10 cellular contexts compared by ENCODE assay signal in the genomic region with DNA sequence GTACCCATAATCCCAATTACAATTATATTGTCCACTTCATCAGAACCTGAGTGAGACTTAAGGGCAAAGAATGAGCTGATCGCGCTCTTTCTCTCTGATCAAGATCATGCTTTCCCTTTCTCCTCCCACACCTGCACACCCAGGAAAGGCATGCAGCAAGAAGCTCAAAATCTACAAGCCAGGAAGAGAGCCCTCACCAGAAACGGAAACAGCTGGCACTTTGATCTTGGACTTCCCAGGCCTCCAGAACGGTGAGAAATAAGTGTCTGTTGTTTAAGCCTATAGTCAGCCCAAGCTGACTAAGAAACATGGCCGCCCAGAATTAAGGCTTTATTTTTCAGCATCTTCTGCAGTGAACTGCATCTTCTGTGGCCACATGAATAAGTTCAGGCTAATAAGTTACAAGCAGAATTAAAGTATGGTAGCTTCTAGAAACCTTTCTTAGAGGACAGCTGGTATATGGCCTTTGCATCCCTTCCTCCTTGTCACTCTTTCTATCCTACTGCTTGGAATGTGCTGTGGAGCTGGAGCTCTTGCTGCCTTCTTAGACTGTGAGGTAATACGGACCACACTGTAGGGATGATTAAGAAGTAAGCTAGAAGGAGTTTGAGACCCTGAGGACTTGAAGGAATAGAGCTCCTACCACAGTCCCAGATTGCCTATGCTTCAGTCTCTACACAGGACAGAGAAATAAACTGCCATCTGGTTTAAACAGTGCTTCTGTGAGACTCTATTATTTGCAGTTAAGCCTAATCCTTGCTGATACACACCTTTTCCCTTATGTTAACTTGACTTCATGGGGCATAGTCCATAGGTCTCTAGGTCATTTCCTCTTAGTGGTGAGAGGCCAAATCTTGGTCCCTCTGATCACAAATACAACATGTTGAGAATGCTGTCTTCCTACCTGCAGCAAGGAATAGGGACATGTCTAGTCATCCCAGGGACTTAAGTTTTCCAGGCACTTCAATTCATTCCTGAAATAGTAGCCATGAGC. TPM values are rescaled to one million over a fixed set of nuclear protein-coding genes. Genes with fewer than 3 reads are reported as not detected.
A peak's percentile ranks its signal among the peaks of the same experiment; 100 is the strongest.
DNase-seq lines count a peak whose midpoint lies in the region; ATAC-seq and TF ChIP-seq lines count a peak whose summit lies in the region.
"Had no signal": no experiment of that assay in that cellular context is flagged by ENCODE, and none has a peak within 500 bp of the region (broad histone marks: within the 10 kb centered on the region; RNA-seq: fewer than 3 reads in every experiment).

No MANE protein-coding gene starts in this region.

- H3K4me1 Mint-ChIP-seq in activated T-cell treated with anti-CD3 and anti-CD28 coated beads, Interleukin-2, amount 50 U/mL, for 24 hours (ENCODE audit: low read depth): peaks cover 74% of the 10 kb centered on the region
- peaks cover 23% of the 10 kb centered on the region for H3K4me1 Mint-ChIP-seq in activated CD4-positive, alpha-beta T cell treated with anti-CD3 and anti-CD28 coated beads, Interleukin-2, amount 10 ng/mL, durations not matched to agents 24 days and 14 days
- peaks cover 10 to 11% of the 10 kb centered on the region in 2 donors for H3K4me1 Mint-ChIP-seq in effector memory CD8-positive, alpha-beta T cell (ENCODE audit: low read depth in 2 of 2)
- H3K4me1 Mint-ChIP-seq in mesothelial cell of epicardium: peaks cover 12% of the 10 kb centered on the region

- peak overlapping the region; percentile 75 for H3K27ac Mint-ChIP-seq in activated T-cell treated with anti-CD3 and anti-CD28 coated beads, Interleukin-2, amount 50 U/mL, for 24 hours
- H3K27ac Mint-ChIP-seq in activated CD4-positive, alpha-beta T cell treated with anti-CD3 and anti-CD28 coated beads, Interleukin-2, amount 10 ng/mL, durations not matched to agents 24 days and 14 days: no peak overlapping the region
- peak overlapping the region in 1 of 2 donors; percentile 17 for H3K27ac Mint-ChIP-seq in effector memory CD8-positive, alpha-beta T cell
- no peak overlapping the region for H3K27ac Mint-ChIP-seq in mesothelial cell of epicardium

- H3K27me3 Mint-ChIP-seq in activated T-cell treated with anti-CD3 and anti-CD28 coated beads, Interleukin-2, amount 50 U/mL, for 24 hours: no peaks in the 10 kb centered on the region
- no peaks in the 10 kb centered on the region for H3K27me3 Mint-ChIP-seq in activated CD4-positive, alpha-beta T cell treated with anti-CD3 and anti-CD28 coated beads, Interleukin-2, amount 10 ng/mL, durations not matched to agents 24 days and 14 days
- no peaks in the 10 kb centered on the region for H3K27me3 Mint-ChIP-seq in effector memory CD8-positive, alpha-beta T cell
- peaks cover 40% of the 10 kb centered on the region for H3K27me3 Mint-ChIP-seq in mesothelial cell of epicardium (ENCODE audit: low read depth)

- peaks cover 7% of the 10 kb centered on the region for H3K9me3 Mint-ChIP-seq in activated T-cell treated with anti-CD3 and anti-CD28 coated beads, Interleukin-2, amount 50 U/mL, for 24 hours
- peaks cover 3% of the 10 kb centered on the region for H3K9me3 Mint-ChIP-seq in activated CD4-positive, alpha-beta T cell treated with anti-CD3 and anti-CD28 coated beads, Interleukin-2, amount 10 ng/mL, durations not matched to agents 24 days and 14 days
- no peaks in the 10 kb centered on the region for H3K9me3 Mint-ChIP-seq in effector memory CD8-positive, alpha-beta T cell
- peaks cover 6% of the 10 kb centered on the region for H3K9me3 Mint-ChIP-seq in mesothelial cell of epicardium

- ATAC-seq in effector memory CD8-positive, alpha-beta T cell (replicated peaks): peak; percentile 44
- no peak for ATAC-seq in GM21825 (IDR thresholded peaks at IDR 0.05; ENCODE audit: unreplicated experiment)

- intact Hi-C loops in activated CD4-positive, alpha-beta T cell treated with anti-CD3 and anti-CD28 coated beads, Interleukin-2, amount 10 ng/mL, durations not matched to agents 24 days and 14 days (cut with micrococcal nuclease): no loop called here

- no peaks in the 10 kb centered on the region for H3K36me3 Mint-ChIP-seq in activated T-cell treated with anti-CD3 and anti-CD28 coated beads, Interleukin-2, amount 50 U/mL, for 24 hours (ENCODE audit: low read depth)
- no peaks in the 10 kb centered on the region for H3K36me3 Mint-ChIP-seq in activated CD4-positive, alpha-beta T cell treated with anti-CD3 and anti-CD28 coated beads, Interleukin-2, amount 10 ng/mL, durations not matched to agents 24 days and 14 days (ENCODE audit: low read depth)
- H3K36me3 Mint-ChIP-seq in effector memory CD8-positive, alpha-beta T cell (ENCODE audit: insufficient read depth): peaks cover 3% of the 10 kb centered on the region
- no peaks in the 10 kb centered on the region for H3K36me3 Mint-ChIP-seq in mesothelial cell of epicardium

- DNase-seq in activated T-cell treated with anti-CD3 and anti-CD28 coated beads, Interleukin-2, amount 50 U/mL, for 24 hours: no peak
- no peak for DNase-seq in activated T-cell treated with anti-CD3 and anti-CD28 coated beads, Interleukin-2, amount 50 U/mL, for 1 hour
- DNase-seq in activated CD4-positive, alpha-beta T cell treated with anti-CD3 and anti-CD28 coated beads, Interleukin-2, amount 10 ng/mL, durations not matched to agents 24 days and 14 days: peak; percentile 81
- DNase-seq in effector memory CD8-positive, alpha-beta T cell: no peak
- peak in 5 of 6 experiments; percentile 23 to 63 (median 50) for DNase-seq in stimulated activated naive CD4-positive, alpha-beta T cell (lab: John Stamatoyannopoulos, UW)
- DNase-seq in NCI-H446 treated with DMSO at 0.1 percent for 48 hours (lab: John Stamatoyannopoulos, UW) (no peak), mesothelial cell of epicardium (ENCODE audit: low spot score in 2 of 2, unreplicated experiment in 2 of 2) (no peak)
- DNase-seq: NCI-H2081 had no signal

- TF ChIP-seq CTCF in mesothelial cell of epicardium (IDR thresholded peaks at IDR 0.05; ENCODE audit: unreplicated experiment): no peak

- H3K4me3 Mint-ChIP-seq in activated T-cell treated with anti-CD3 and anti-CD28 coated beads, Interleukin-2, amount 50 U/mL, for 24 hours: peak overlapping the region; percentile 11
- peak overlapping the region; percentile 22 for H3K4me3 Mint-ChIP-seq in activated CD4-positive, alpha-beta T cell treated with anti-CD3 and anti-CD28 coated beads, Interleukin-2, amount 10 ng/mL, durations not matched to agents 24 days and 14 days
- no peak overlapping the region for H3K4me3 Mint-ChIP-seq in effector memory CD8-positive, alpha-beta T cell
- no peak overlapping the region for H3K4me3 Mint-ChIP-seq in mesothelial cell of epicardium

RNA-seq across cellular contexts. Expression of a gene that starts 17.2 kb away (rescaled TPM):
- total RNA-seq in activated CD4-positive, alpha-beta T cell treated with anti-CD3 and anti-CD28 coated beads, Interleukin-2, amount 10 ng/mL, durations not matched to agents 24 days and 14 days: not detected in 2 replicates
- total RNA-seq in mesothelial cell of epicardium: not detected in 3 replicates
- total RNA-seq: HT-29 had no signal

RNA-seq across cellular contexts. Expression of a gene that starts 31.5 kb away (rescaled TPM):
- not detected in 2 replicates for total RNA-seq in activated CD4-positive, alpha-beta T cell treated with anti-CD3 and anti-CD28 coated beads, Interleukin-2, amount 10 ng/mL, durations not matched to agents 24 days and 14 days
- 0.14 to 0.47 TPM (median 0.27 TPM) in 3 replicates for total RNA-seq in mesothelial cell of epicardium

RNA-seq across cellular contexts. Expression of a gene that starts 34.8 kb away (rescaled TPM):
- total RNA-seq in activated CD4-positive, alpha-beta T cell treated with anti-CD3 and anti-CD28 coated beads, Interleukin-2, amount 10 ng/mL, durations not matched to agents 24 days and 14 days: not detected in 2 replicates
- total RNA-seq in mesothelial cell of epicardium: 0.72 to 1.2 TPM (median 1.0 TPM) in 3 replicates

Comparison
In these comparisons a context has a peak if more than half of its experiments do, and no peak if none do; other contexts are left out.
1. DNase-seq: peak in activated CD4-positive, alpha-beta T cell treated with anti-CD3 and anti-CD28 coated beads, Interleukin-2, amount 10 ng/mL, durations not matched to agents 24 days and 14 days (single experiment) and stimulated activated naive CD4-positive, alpha-beta T cell (5 of 6); none in activated T-cell treated with anti-CD3 and anti-CD28 coated beads, Interleukin-2, amount 50 U/mL, for 24 hours (single experiment), activated T-cell treated with anti-CD3 and anti-CD28 coated beads, Interleukin-2, amount 50 U/mL, for 1 hour (single experiment), effector memory CD8-positive, alpha-beta T cell (0 of 3), NCI-H446 treated with DMSO at 0.1 percent for 48 hours (single experiment) and mesothelial cell of epicardium (0 of 2).
2. H3K4me3 Mint-ChIP-seq: peak in activated T-cell treated with anti-CD3 and anti-CD28 coated beads, Interleukin-2, amount 50 U/mL, for 24 hours (single experiment) and activated CD4-positive, alpha-beta T cell treated with anti-CD3 and anti-CD28 coated beads, Interleukin-2, amount 10 ng/mL, durations not matched to agents 24 days and 14 days (single experiment); none in effector memory CD8-positive, alpha-beta T cell (0 of 2) and mesothelial cell of epicardium (single experiment).